In the genomic region with DNA sequence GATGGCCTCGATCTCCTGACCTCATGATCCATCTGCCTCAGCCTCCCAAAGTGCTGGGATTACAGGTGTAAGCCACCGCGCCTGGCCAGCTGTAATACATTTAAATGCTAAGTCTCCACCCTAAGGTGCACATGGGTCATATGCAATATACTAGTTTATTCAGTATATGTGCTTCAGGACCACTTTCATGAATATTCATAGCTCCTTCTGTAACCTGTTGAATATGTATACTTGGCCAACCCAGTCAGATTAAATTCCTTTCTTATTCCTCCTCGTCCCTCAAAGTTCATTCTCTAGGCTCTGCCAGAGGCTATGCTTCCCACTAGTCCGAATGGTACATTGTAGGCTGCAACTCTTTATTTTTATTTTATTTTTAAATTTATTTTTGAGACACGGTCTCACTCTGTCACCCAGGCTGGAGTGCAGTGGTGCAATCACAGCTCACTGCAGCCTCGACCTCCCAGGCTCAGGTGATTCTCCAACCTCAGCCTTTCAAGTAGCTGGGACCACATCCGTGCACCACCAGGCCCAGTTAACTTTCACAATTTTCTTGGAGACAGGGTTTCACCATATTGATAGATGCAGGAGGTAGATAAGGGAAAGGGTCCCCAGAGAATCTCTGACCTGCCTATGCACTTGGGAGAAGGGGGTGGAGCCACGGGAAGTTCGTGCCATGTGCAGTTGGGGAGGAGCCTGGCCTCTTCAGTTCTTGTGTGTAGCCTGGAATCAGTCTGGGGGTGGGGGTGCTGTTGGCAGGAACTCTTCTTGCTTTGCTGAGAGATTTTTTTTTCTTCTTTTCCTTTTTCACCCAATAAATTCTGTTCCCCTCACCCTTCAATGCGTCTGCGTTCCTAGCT, we compare ENCODE assay signal across 1 cellular context.
A peak's percentile ranks its signal among the peaks of the same experiment; 100 is the strongest.
TF ChIP-seq lines count a peak whose summit lies in the region.

No MANE protein-coding gene starts in this region.

TF ChIP-seq in H1, 55 proteins besides CTCF, POLR2A, EP300 and RAD21:
- 0 out of 2 replicates have a peak, but pooled peaks have one; percentile 15 for TF ChIP-seq POLR2AphosphoS5 (IDR thresholded peaks at IDR 0.05; ENCODE audit: low read depth, low read length)
- TF ChIP-seq SIRT6 (IDR thresholded peaks at IDR 0.05; ENCODE audit: low read length): no peak
- no peak for TF ChIP-seq CBX8 (IDR thresholded peaks at IDR 0.05; ENCODE audit: borderline replicate concordance, low read depth, low read length)
- peak; percentile 11 for TF ChIP-seq TAF7 (optimal IDR thresholded peaks at IDR 0.05; ENCODE audit: borderline replicate concordance, low read depth, low read length)
- TF ChIP-seq, protein P1, sequence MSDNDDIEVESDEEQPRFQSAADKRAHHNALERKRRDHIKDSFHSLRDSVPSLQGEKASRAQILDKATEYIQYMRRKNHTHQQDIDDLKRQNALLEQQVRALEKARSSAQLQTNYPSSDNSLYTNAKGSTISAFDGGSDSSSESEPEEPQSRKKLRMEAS (IDR thresholded peaks at IDR 0.05): 0 out of 2 replicates have a peak, but pooled peaks have one; percentile 23
